14 cellular contexts compared by ENCODE assay signal in the genomic region with DNA sequence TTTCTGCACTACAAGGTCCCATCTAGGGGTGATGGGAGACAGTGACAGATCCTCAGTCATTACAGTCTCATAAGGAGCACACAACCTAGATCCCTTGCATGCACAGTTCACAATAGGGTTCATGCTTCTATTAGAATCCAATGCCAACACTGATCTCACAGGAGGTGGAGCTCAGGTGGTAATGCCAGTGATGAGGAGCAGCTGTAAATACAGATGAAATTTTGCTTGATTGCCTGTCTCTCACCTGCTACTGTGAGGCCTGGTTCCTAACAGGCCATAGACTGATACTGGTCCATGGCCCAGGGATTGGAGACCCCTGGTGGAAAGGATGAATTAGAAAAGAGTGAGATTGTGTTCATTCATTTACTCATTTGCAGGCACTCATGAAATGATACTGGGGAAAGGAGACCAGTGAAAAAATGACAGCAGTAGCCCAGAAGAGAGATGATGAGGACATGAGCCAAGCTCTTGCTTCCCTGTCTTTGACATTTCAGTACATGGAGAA.
DNase-seq lines count a peak whose midpoint lies in the region; ATAC-seq and TF ChIP-seq lines count a peak whose summit lies in the region.
"Had no signal": no experiment of that assay in that cellular context is flagged by ENCODE, and none has a peak within 500 bp of the region (broad histone marks: within the 10 kb centered on the region; RNA-seq: fewer than 3 reads in every experiment).

No MANE protein-coding gene starts in this region.

- POLR2A ChIA-PET in activated CD4-positive, alpha-beta memory T cell treated with anti-CD3 and anti-CD28 coated beads, Interleukin-2, amount 10 ng/mL, durations not matched to agents 7 days and 5 days (lab: Charles Lee), result interaction anchor here (0.6 kb wide), 1 partner anchor 164 kb away, joined by 4 read pairs; no protein-coding TSS in a partner anchor

- H3K27me3 ChIP-seq in DND-41 (ENCODE audit: insufficient read depth, low read length, poor library complexity) (no peaks in the 10 kb centered on the region), esophagus muscularis mucosa (no peaks in the 10 kb centered on the region)

- no peak overlapping the region for H3K4me2 ChIP-seq in DND-41 (ENCODE audit: insufficient read depth, low read length)

- no peak overlapping the region for H3K9ac ChIP-seq in DND-41 (ENCODE audit: low read depth, low read length)

- H3K27me3 Mint-ChIP-seq in activated CD4-positive, alpha-beta memory T cell treated with anti-CD3 and anti-CD28 coated beads, Interleukin-2, amount 10 ng/mL, durations not matched to agents 7 days and 5 days, result no peaks in the 10 kb centered on the region

- no peak overlapping the region for H2AFZ ChIP-seq in DND-41 (ENCODE audit: low read depth, low read length)

- CTCF ChIA-PET in activated CD4-positive, alpha-beta memory T cell treated with anti-CD3 and anti-CD28 coated beads, Interleukin-2, amount 10 ng/mL, durations not matched to agents 7 days and 5 days (lab: Charles Lee), result interaction anchor here (0.9 to 1.4 kb wide), 3 partner anchors 9 to 252 kb away, joined by 3 to 4 read pairs (median 3); partner anchors contain the start of gene DUSP10

- H3K4me1 ChIP-seq in DND-41 (ENCODE audit: insufficient read depth, low read length) (no peaks in the 10 kb centered on the region), esophagus muscularis mucosa (peaks cover 0 to 7% (median 4%) of the 10 kb centered on the region in 4 donors)

- intact Hi-C loops in esophagus muscularis mucosa (cut with DNase I), result no loop called here

- no peaks in the 10 kb centered on the region for H4K20me1 ChIP-seq in DND-41 (ENCODE audit: insufficient read depth, low read length)

- no peaks in the 10 kb centered on the region for H3K9me3 ChIP-seq in DND-41 (ENCODE audit: insufficient read depth, low read length, severe bottlenecking)
- no peaks in the 10 kb centered on the region for H3K9me3 ChIP-seq in esophagus muscularis mucosa

- H3K79me2 ChIP-seq in DND-41 (ENCODE audit: insufficient read depth, low read length), result no peaks in the 10 kb centered on the region

- no peaks in the 10 kb centered on the region for H3K9me3 Mint-ChIP-seq in activated CD4-positive, alpha-beta memory T cell treated with anti-CD3 and anti-CD28 coated beads, Interleukin-2, amount 10 ng/mL, durations not matched to agents 7 days and 5 days

- no peak overlapping the region for H3K4me3 ChIP-seq in DND-41 (ENCODE audit: low read depth in 1 of 2, low read length in 2 of 2)
- no peak overlapping the region for H3K4me3 ChIP-seq in esophagus muscularis mucosa
- H3K4me3 ChIP-seq: lung, skin epidermis had no signal

- TF ChIP-seq CTCF in DND-41 (IDR thresholded peaks at IDR 0.05; ENCODE audit: borderline replicate concordance, extremely low read depth, low read length, poor library complexity, severe bottlenecking) (peak; percentile 11), esophagus muscularis mucosa (IDR thresholded peaks at IDR 0.05) (no peak)

- H3K36me3 Mint-ChIP-seq in activated CD4-positive, alpha-beta memory T cell treated with anti-CD3 and anti-CD28 coated beads, Interleukin-2, amount 10 ng/mL, durations not matched to agents 7 days and 5 days (ENCODE audit: low read depth), result no peaks in the 10 kb centered on the region

- ATAC-seq in DND-41 (ENCODE audit: insufficient read depth, low read depth), result no peak
- no peak for ATAC-seq in HG03097 (IDR thresholded peaks at IDR 0.05; ENCODE audit: low FRiP score, unreplicated experiment)

- TF ChIP-seq POLR2A in esophagus muscularis mucosa (IDR thresholded peaks at IDR 0.05; ENCODE audit: low read depth), result no peak

- H3K36me3 ChIP-seq in DND-41 (ENCODE audit: insufficient read depth, low read length), result no peaks in the 10 kb centered on the region
- no peaks in the 10 kb centered on the region for H3K36me3 ChIP-seq in esophagus muscularis mucosa

- H3K27ac Mint-ChIP-seq in activated CD4-positive, alpha-beta memory T cell treated with anti-CD3 and anti-CD28 coated beads, Interleukin-2, amount 10 ng/mL, durations not matched to agents 7 days and 5 days, result peak overlapping the region; percentile 56

- H3K4me3 Mint-ChIP-seq in activated CD4-positive, alpha-beta memory T cell treated with anti-CD3 and anti-CD28 coated beads, Interleukin-2, amount 10 ng/mL, durations not matched to agents 7 days and 5 days, result no peak overlapping the region

- no peak overlapping the region for H3K27ac ChIP-seq in DND-41 (ENCODE audit: low read length)
- no peak overlapping the region for H3K27ac ChIP-seq in esophagus muscularis mucosa (replicated peaks in 1 of 4)
- H3K27ac ChIP-seq: 22Rv1 had no signal

- H3K4me1 Mint-ChIP-seq in activated CD4-positive, alpha-beta memory T cell treated with anti-CD3 and anti-CD28 coated beads, Interleukin-2, amount 10 ng/mL, durations not matched to agents 7 days and 5 days, result peaks cover 29% of the 10 kb centered on the region

- no peak for TF ChIP-seq EP300 in esophagus muscularis mucosa (IDR thresholded peaks at IDR 0.05)

- peak; percentile 8 for DNase-seq in DMS 273 (lab: John Stamatoyannopoulos, UW; ENCODE audit: unreplicated experiment)
- DNase-seq in DMS 273 treated with DMSO at 0.1 percent for 48 hours (lab: John Stamatoyannopoulos, UW), result no peak
- no peak for DNase-seq in DND-41
- no peak for DNase-seq in activated CD4-positive, alpha-beta memory T cell treated with anti-CD3 and anti-CD28 coated beads, Interleukin-2, amount 10 ng/mL, durations not matched to agents 7 days and 5 days
- peak; percentile 66 for DNase-seq in esophagus muscularis mucosa (ENCODE audit: extremely low spot score)
- DNase-seq in stimulated activated CD4-positive, alpha-beta T cell treated with anti-CD3 and anti-CD28 coated beads, Interleukin-2, amount 100 ng/mL, for 48 hours, result no peak
- no peak for DNase-seq in inferior parietal cortex (ENCODE audit: extremely low spot score)
- DNase-seq: COR-L47, cortex of kidney, nucleus accumbens had no signal

Comparison
In these comparisons a context has a peak if more than half of its experiments do, and no peak if none do; other contexts are left out.
1. DNase-seq: peak in DMS 273 (single experiment) and esophagus muscularis mucosa (single experiment); none in DMS 273 treated with DMSO at 0.1 percent for 48 hours (single experiment), DND-41 (single experiment), activated CD4-positive, alpha-beta memory T cell treated with anti-CD3 and anti-CD28 coated beads, Interleukin-2, amount 10 ng/mL, durations not matched to agents 7 days and 5 days (single experiment), stimulated activated CD4-positive, alpha-beta T cell treated with anti-CD3 and anti-CD28 coated beads, Interleukin-2, amount 100 ng/mL, for 48 hours (0 of 2) and inferior parietal cortex (single experiment).